ENCODE assay signal across 1 cellular context in the genomic region with DNA sequence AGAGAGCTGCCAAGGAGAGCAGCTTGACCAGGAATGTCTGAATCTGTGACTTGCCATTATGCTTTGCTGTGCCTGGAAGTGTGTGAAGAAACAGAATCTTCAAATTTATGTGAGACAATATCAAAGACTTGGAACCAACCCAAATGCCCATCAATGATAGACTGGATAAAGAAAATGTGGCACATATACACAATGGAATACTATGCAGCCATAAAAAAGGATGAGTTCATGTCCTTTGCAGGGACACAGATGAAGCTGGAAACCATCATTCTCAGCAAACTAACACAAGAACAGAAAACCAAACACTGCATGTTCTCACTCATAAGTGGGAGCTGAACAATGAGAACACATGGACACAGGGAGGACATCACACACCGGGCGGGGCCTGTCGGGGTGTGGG.
TF ChIP-seq lines count a peak whose summit lies in the region.

No MANE protein-coding gene starts in this region.

TF ChIP-seq in HEK293, 187 proteins besides CTCF, POLR2A, EP300 and RAD21:
- TF ChIP-seq, protein P1, sequence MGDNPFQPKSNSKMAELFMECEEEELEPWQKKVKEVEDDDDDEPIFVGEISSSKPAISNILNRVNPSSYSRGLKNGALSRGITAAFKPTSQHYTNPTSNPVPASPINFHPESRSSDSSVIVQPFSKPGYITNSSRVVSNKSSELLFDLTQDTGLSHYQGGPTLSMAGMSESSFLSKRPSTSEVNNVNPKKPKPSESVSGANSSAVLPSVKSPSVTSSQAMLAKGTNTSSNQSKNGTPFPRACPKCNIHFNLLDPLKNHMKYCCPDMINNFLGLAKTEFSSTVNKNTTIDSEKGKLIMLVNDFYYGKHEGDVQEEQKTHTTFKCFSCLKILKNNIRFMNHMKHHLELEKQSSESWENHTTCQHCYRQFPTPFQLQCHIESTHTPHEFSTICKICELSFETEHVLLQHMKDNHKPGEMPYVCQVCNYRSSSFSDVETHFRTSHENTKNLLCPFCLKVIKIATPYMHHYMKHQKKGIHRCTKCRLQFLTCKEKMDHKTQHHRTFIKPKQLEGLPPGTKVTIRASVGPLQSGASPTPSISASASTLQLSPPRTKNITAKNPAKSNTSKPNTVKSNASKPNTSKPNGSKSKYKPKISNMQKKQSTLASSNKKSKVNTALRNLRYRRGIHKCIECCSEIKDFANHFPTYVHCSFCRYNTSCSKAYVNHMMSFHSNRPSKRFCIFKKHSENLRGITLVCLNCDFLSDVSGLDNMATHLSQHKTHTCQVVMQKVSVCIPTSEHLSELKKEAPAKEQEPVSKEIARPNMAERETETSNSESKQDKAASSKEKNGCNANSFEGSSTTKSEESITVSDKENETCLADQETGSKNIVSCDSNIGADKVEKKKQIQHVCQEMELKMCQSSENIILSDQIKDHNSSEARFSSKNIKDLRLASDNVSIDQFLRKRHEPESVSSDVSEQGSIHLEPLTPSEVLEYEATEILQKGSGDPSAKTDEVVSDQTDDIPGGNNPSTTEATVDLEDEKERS (tag by site-specific recombination; IDR thresholded peaks at IDR 0.05) = 0 out of 2 replicates have a peak, but pooled peaks have one; percentile 21
- TF ChIP-seq ZNF580 (tag by site-specific recombination; IDR thresholded peaks at IDR 0.05) (peak; percentile 67; the same call in 1 of the 2 replicates), ZNF146 (tag by site-specific recombination; IDR thresholded peaks at IDR 0.05) (peak; percentile 98)
